11 cellular contexts compared by ENCODE assay signal in the genomic region with DNA sequence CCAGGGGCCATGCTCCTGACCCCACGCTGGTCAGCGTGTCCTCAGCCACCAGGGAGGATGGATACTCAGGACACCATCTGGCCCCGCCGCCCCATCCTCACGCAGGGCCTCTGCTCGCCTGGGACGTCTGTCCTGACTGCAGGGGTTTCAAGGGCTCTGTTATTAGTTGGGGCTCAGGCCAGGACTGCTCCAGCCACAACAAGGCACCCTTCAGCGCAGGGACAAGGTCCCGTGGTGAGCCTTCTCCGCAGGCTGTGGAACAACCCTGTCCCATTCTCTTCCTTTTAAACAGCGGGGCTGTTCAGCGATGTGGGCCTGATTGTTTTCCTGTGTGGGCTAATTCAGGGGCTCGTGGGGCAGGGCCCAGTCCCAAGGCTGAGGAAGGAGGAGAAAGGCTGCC.
DNase-seq lines count a peak whose midpoint lies in the region; ATAC-seq, FAIRE-seq and TF ChIP-seq lines count a peak whose summit lies in the region.
"Had no signal": no experiment of that assay in that cellular context is flagged by ENCODE, and none has a peak within 500 bp of the region (broad histone marks: within the 10 kb centered on the region; RNA-seq: fewer than 3 reads in every experiment).

No MANE protein-coding gene starts in this region.

- peak overlapping the region; percentile 66 for H3K27ac ChIP-seq in CD4-positive, CD25-positive, alpha-beta regulatory T cell (ENCODE audit: insufficient read depth, low read length, poor library complexity, severe bottlenecking)
- H3K27ac ChIP-seq in H1 (ENCODE audit: low read depth, low read length), result peak overlapping the region; percentile 95
- H3K27ac ChIP-seq: ovary had no signal

- peaks cover 0 to 67% of the 10 kb centered on the region in 2 experiments; a peak in 2 of 4 replicates for H3K79me2 ChIP-seq in H1 (ENCODE audit: control insufficient read depth in 1 of 2, insufficient read depth in 2 of 2, low read length in 2 of 2)

- no peak for TF ChIP-seq CTCF in H1 (IDR thresholded peaks at IDR 0.05; ENCODE audit: control extremely low read depth in 1 of 3, insufficient read depth in 1 of 3, low read depth in 1 of 3, low read length in 3 of 3)
- TF ChIP-seq CTCF in nephron progenitor cell (IDR thresholded peaks at IDR 0.05), result no peak

- no peaks in the 10 kb centered on the region for H3K27me3 Mint-ChIP-seq in CD4-positive, CD25-positive, alpha-beta regulatory T cell
- H3K27me3 Mint-ChIP-seq in IgD-negative memory B cell, result peaks cover 3% of the 10 kb centered on the region
- H3K27me3 Mint-ChIP-seq in naive thymus-derived CD8-positive, alpha-beta T cell, result no peaks in the 10 kb centered on the region
- no peaks in the 10 kb centered on the region for H3K27me3 Mint-ChIP-seq in nephron progenitor cell (ENCODE audit: low read depth, poor library complexity)

- no peak for ATAC-seq in CD4-positive, CD25-positive, alpha-beta regulatory T cell (ENCODE audit: low read depth in 2 of 2)
- no peak for ATAC-seq in naive thymus-derived CD8-positive, alpha-beta T cell
- no peak for ATAC-seq in HG03045 (IDR thresholded peaks at IDR 0.05; ENCODE audit: unreplicated experiment)
- ATAC-seq in GM19328 (IDR thresholded peaks at IDR 0.05; ENCODE audit: unreplicated experiment), result no peak
- ATAC-seq: Panc1 had no signal

- H3K27ac Mint-ChIP-seq in CD4-positive, CD25-positive, alpha-beta regulatory T cell, result peak overlapping the region; percentile 28 to 92 (median 81)
- peak overlapping the region in 1 of 3 donors; percentile 31 for H3K27ac Mint-ChIP-seq in IgD-negative memory B cell
- H3K27ac Mint-ChIP-seq in naive thymus-derived CD8-positive, alpha-beta T cell, result peak overlapping the region in 9 of 10 donors; percentile 46 to 96 (median 91)
- no peak overlapping the region for H3K27ac Mint-ChIP-seq in nephron progenitor cell

- H2AK5ac ChIP-seq in H1 (ENCODE audit: low read depth, low read length), result peak overlapping the region; percentile 99

- H3K4me1 Mint-ChIP-seq in CD4-positive, CD25-positive, alpha-beta regulatory T cell, result peaks cover 33 to 95% (median 69%) of the 10 kb centered on the region in 4 donors
- peaks cover 71 to 86% (median 81%) of the 10 kb centered on the region in 3 donors for H3K4me1 Mint-ChIP-seq in IgD-negative memory B cell
- peaks cover 48 to 99% (median 94%) of the 10 kb centered on the region in 4 donors for H3K4me1 Mint-ChIP-seq in naive thymus-derived CD8-positive, alpha-beta T cell
- H3K4me1 Mint-ChIP-seq in nephron progenitor cell, result peaks cover 68% of the 10 kb centered on the region

- peaks cover 0 to 3% of the 10 kb centered on the region in 2 experiments for H4K20me1 ChIP-seq in H1 (replicated peaks in 1 of 2; ENCODE audit: control insufficient read depth in 1 of 2, insufficient read depth in 2 of 2, low read length in 2 of 2)

- TF ChIP-seq RAD21 in H1 (IDR thresholded peaks at IDR 0.05 in 1 of 2, conservative IDR thresholded peaks at IDR 0.05 in 1 of 2; ENCODE audit: low read depth in 2 of 2, low read length in 2 of 2), result no peak

- H3K4me2 ChIP-seq in H1 (ENCODE audit: insufficient read depth in 1 of 2, low read depth in 2 of 2, low read length in 2 of 2), result peak overlapping the region; percentile 76 to 85; a peak in 2 of 4 replicates

- H2BK5ac ChIP-seq in H1 (ENCODE audit: low read depth, low read length), result peak overlapping the region; percentile 98

- H3K4me3 ChIP-seq in CD4-positive, CD25-positive, alpha-beta regulatory T cell (ENCODE audit: low read depth, low read length), result no peak overlapping the region
- peak overlapping the region in 1 of 4 experiments; percentile 51; a peak in 1 of 8 replicates for H3K4me3 ChIP-seq in H1 (ENCODE audit: extremely low read depth in 1 of 4, insufficient read depth in 2 of 4, low read depth in 3 of 4, low read length in 4 of 4)
- H3K4me3 ChIP-seq: ovary had no signal

- H3K79me1 ChIP-seq in H1 (ENCODE audit: low read depth, low read length), result peaks cover 29% of the 10 kb centered on the region

- H3K36me3 ChIP-seq in CD4-positive, CD25-positive, alpha-beta regulatory T cell (ENCODE audit: control insufficient read depth, insufficient read depth, low read length), result peaks cover 20% of the 10 kb centered on the region
- H3K36me3 ChIP-seq in H1 (ENCODE audit: control insufficient read depth in 2 of 4, insufficient read depth in 4 of 4, low read length in 3 of 4), result no peaks in the 10 kb centered on the region; a peak in 1 of 8 replicates
- H3K36me3 ChIP-seq: ovary had no signal

- POLR2A ChIA-PET in H1 (lab: Charles Lee; ENCODE audit: partially characterized antibody), result interaction anchor here (0.6 to 1.6 kb wide), 5 partner anchors 8 to 22 kb away, joined by 3 to 5 read pairs (median 4); no protein-coding TSS in a partner anchor
- POLR2A ChIA-PET in naive thymus-derived CD8-positive, alpha-beta T cell (lab: Charles Lee), result interaction anchor here (0.7 to 11.2 kb wide), 8 partner anchors 10 to 113 kb away, joined by 3 to 108 read pairs (median 4); no protein-coding TSS in a partner anchor

- WGBS in H1 (ENCODE audit: extremely low coverage in 1 of 2, insufficient coverage in 1 of 2, insufficient read length in 1 of 2, insufficient replicate concordance in 2 of 2, low coverage in 1 of 2, low lambda C conversion rate in 2 of 2, missing lambda C conversion rate in 1 of 2), 2 experiments, result 80% methylated on average over 13 of the region's 13 CpGs; no CpG with 5 or more reads in 1 of the 2 experiments

- H3K23ac ChIP-seq in H1 (ENCODE audit: insufficient read length), result no peak overlapping the region

- H3K9ac ChIP-seq in H1 (replicated peaks in 1 of 4; ENCODE audit: extremely low read depth in 1 of 4, low read depth in 3 of 4, low read length in 3 of 4), result peak overlapping the region in 1 of 4 experiments; percentile 59; a peak in 1 of 7 replicates

- peaks cover 94% of the 10 kb centered on the region for H3K4me1 ChIP-seq in CD4-positive, CD25-positive, alpha-beta regulatory T cell (ENCODE audit: control insufficient read depth, insufficient read depth, low read length, poor library complexity, severe bottlenecking)
- H3K4me1 ChIP-seq in H1 (replicated peaks in 1 of 4; ENCODE audit: control insufficient read depth in 3 of 4, insufficient read depth in 4 of 4, low read length in 3 of 4), result peaks cover 22 to 57% (median 37%) of the 10 kb centered on the region in 4 experiments

- TF ChIP-seq POLR2A in H1 (IDR thresholded peaks at IDR 0.05; ENCODE audit: control extremely low read depth in 1 of 2, low read depth in 2 of 2, low read length in 2 of 2), result no peak; a peak in 1 of 3 replicates

- H3K4me3 Mint-ChIP-seq in CD4-positive, CD25-positive, alpha-beta regulatory T cell, result peak overlapping the region; percentile 10 to 75 (median 64)
- peak overlapping the region in 3 of 4 donors; percentile 32 to 83 (median 66) for H3K4me3 Mint-ChIP-seq in IgD-negative memory B cell
- H3K4me3 Mint-ChIP-seq in naive thymus-derived CD8-positive, alpha-beta T cell, result peak overlapping the region in 7 of 10 donors; percentile 7 to 84 (median 73)
- H3K4me3 Mint-ChIP-seq in nephron progenitor cell, result no peak overlapping the region

- H3K36me3 Mint-ChIP-seq in CD4-positive, CD25-positive, alpha-beta regulatory T cell, result peaks cover 15% of the 10 kb centered on the region
- peaks cover 12% of the 10 kb centered on the region for H3K36me3 Mint-ChIP-seq in IgD-negative memory B cell
- H3K36me3 Mint-ChIP-seq in naive thymus-derived CD8-positive, alpha-beta T cell, result peaks cover 0 to 57% (median 0%) of the 10 kb centered on the region in 3 donors
- no peaks in the 10 kb centered on the region for H3K36me3 Mint-ChIP-seq in nephron progenitor cell (ENCODE audit: low read depth)

- H3K14ac ChIP-seq in H1 (ENCODE audit: insufficient read length), result no peak overlapping the region

- H3K23me2 ChIP-seq in H1 (ENCODE audit: low read depth, low read length), result no peaks in the 10 kb centered on the region

- peak overlapping the region; percentile 96 for H2BK15ac ChIP-seq in H1 (ENCODE audit: low read length)

- no peak for TF ChIP-seq EP300 in H1 (IDR thresholded peaks at IDR 0.05; ENCODE audit: borderline replicate concordance in 1 of 2, low read depth in 2 of 2, low read length in 2 of 2)

- H4K5ac ChIP-seq in H1 (ENCODE audit: insufficient read length, low read depth, low read length), result peak overlapping the region; percentile 76

- no peaks in the 10 kb centered on the region for H3K9me3 Mint-ChIP-seq in CD4-positive, CD25-positive, alpha-beta regulatory T cell
- H3K9me3 Mint-ChIP-seq in IgD-negative memory B cell, result no peaks in the 10 kb centered on the region
- no peaks in the 10 kb centered on the region for H3K9me3 Mint-ChIP-seq in naive thymus-derived CD8-positive, alpha-beta T cell
- H3K9me3 Mint-ChIP-seq in nephron progenitor cell, result no peaks in the 10 kb centered on the region

- H2BK12ac ChIP-seq in H1 (ENCODE audit: low read depth, low read length), result peak overlapping the region; percentile 100

- no peaks in the 10 kb centered on the region for H3K9me3 ChIP-seq in CD4-positive, CD25-positive, alpha-beta regulatory T cell (ENCODE audit: control insufficient read depth in 2 of 2, low read length in 2 of 2)
- H3K9me3 ChIP-seq in H1 (ENCODE audit: insufficient read depth in 2 of 2, low read depth in 1 of 2, low read length in 1 of 2), result no peaks in the 10 kb centered on the region
- H3K9me3 ChIP-seq: ovary had no signal

- H3K18ac ChIP-seq in H1 (ENCODE audit: extremely low read depth, low read length), result peak overlapping the region; percentile 94

- H2BK120ac ChIP-seq in H1 (replicated peaks; ENCODE audit: low read depth, low read length), result peak overlapping the region; percentile 93

- H3K56ac ChIP-seq in H1 (replicated peaks; ENCODE audit: insufficient read length, low read depth, low read length), result peak overlapping the region; percentile 23

- no peak for FAIRE-seq in H1 (lab: Jason Lieb, UNC)

- CTCF ChIA-PET in H1 (lab: Charles Lee; ENCODE audit: partially characterized antibody), result interaction anchor here (1.2 to 1.5 kb wide), 3 partner anchors 9 to 167 kb away, joined by 3 to 4 read pairs (median 3); no protein-coding TSS in a partner anchor

- peak overlapping the region; percentile 90 for H4K8ac ChIP-seq in H1 (ENCODE audit: extremely low read depth, insufficient read depth, low read length)

- H3K4ac ChIP-seq in H1 (replicated peaks; ENCODE audit: insufficient read length, low read depth, low read length), result peak overlapping the region; percentile 97

- no peak overlapping the region for H2AFZ ChIP-seq in H1 (ENCODE audit: low read length)

- DNase-seq in CD4-positive, CD25-positive, alpha-beta regulatory T cell, result no peak
- DNase-seq in H1 (ENCODE audit: low read depth in 1 of 2, low spot score in 2 of 2) (no peak), NCI-H345 treated with DMSO at 0.1 percent for 48 hours (lab: John Stamatoyannopoulos, UW; ENCODE audit: unreplicated experiment) (no peak), nephron progenitor cell (no peak)
- no peak for DNase-seq in naive thymus-derived CD8-positive, alpha-beta T cell
- DNase-seq: ovary; stimulated activated CD4-positive, alpha-beta T cell treated with anti-CD3 and anti-CD28 coated beads, Interleukin-4, amount 100 ng/mL, for 24 hours had no signal

- H4K91ac ChIP-seq in H1 (replicated peaks; ENCODE audit: insufficient read length, low read length), result peak overlapping the region; percentile 99

- H2BK20ac ChIP-seq in H1 (ENCODE audit: low read length), result peak overlapping the region; percentile 63; the same call in 1 of the 2 replicates

- H3K27me3 ChIP-seq in CD4-positive, CD25-positive, alpha-beta regulatory T cell (ENCODE audit: control insufficient read depth, insufficient read depth, low read length), result no peaks in the 10 kb centered on the region
- H3K27me3 ChIP-seq in H1 (replicated peaks in 1 of 4; ENCODE audit: control insufficient read depth in 3 of 4, extremely low read depth in 1 of 4, insufficient read depth in 3 of 4, low read length in 3 of 4), result no peaks in the 10 kb centered on the region
- H3K27me3 ChIP-seq: ovary had no signal
